In genomic region chr2:36692078-36692477, GRCh38 we compare ENCODE assay signal across 2 cellular contexts.
TF ChIP-seq lines count a peak whose summit lies in the region.

No MANE protein-coding gene starts in this region.

TF ChIP-seq in A549, 52 proteins besides CTCF, POLR2A, EP300 and RAD21:
- TF ChIP-seq FOSL2 (IDR thresholded peaks at IDR 0.05) = no peak
- TF ChIP-seq FOSL2 (CRISPR knock-in tag; IDR thresholded peaks at IDR 0.05) = no peak
- no peak for TF ChIP-seq HDAC2 (IDR thresholded peaks at IDR 0.05)
- peak; percentile 76 for TF ChIP-seq MAFK (IDR thresholded peaks at IDR 0.05; ENCODE audit: partially characterized antibody)

TF ChIP-seq in K562, 482 proteins besides CTCF, POLR2A, EP300 and RAD21:
- TF ChIP-seq TCF7L2 (IDR thresholded peaks at IDR 0.05; ENCODE audit: low read depth, low read length) (no peak), DMBX1 (CRISPR knock-in tag; IDR thresholded peaks at IDR 0.05; ENCODE audit: borderline replicate concordance) (no peak), MAFF (IDR thresholded peaks at IDR 0.05; ENCODE audit: low read length) (peak; percentile 43), MAFG (tag; conservative IDR thresholded peaks at IDR 0.05) (no peak), E4F1 (CRISPR knock-in tag; IDR thresholded peaks at IDR 0.05; ENCODE audit: borderline replicate concordance) (no peak), ZNF316 (IDR thresholded peaks at IDR 0.05) (peak; percentile 56), MAFK (IDR thresholded peaks at IDR 0.05; ENCODE audit: low read length) (0 out of 2 replicates have a peak, but pooled peaks have one; percentile 12), ZNF263 (CRISPR knock-in tag; IDR thresholded peaks at IDR 0.05; ENCODE audit: borderline replicate concordance) (no peak), C11orf30 (IDR thresholded peaks at IDR 0.05; ENCODE audit: low read depth) (peak; percentile 9; the same call in 1 of the 2 replicates), ATF4 (CRISPR knock-in tag; IDR thresholded peaks at IDR 0.05) (no peak)
